In the genomic region with DNA sequence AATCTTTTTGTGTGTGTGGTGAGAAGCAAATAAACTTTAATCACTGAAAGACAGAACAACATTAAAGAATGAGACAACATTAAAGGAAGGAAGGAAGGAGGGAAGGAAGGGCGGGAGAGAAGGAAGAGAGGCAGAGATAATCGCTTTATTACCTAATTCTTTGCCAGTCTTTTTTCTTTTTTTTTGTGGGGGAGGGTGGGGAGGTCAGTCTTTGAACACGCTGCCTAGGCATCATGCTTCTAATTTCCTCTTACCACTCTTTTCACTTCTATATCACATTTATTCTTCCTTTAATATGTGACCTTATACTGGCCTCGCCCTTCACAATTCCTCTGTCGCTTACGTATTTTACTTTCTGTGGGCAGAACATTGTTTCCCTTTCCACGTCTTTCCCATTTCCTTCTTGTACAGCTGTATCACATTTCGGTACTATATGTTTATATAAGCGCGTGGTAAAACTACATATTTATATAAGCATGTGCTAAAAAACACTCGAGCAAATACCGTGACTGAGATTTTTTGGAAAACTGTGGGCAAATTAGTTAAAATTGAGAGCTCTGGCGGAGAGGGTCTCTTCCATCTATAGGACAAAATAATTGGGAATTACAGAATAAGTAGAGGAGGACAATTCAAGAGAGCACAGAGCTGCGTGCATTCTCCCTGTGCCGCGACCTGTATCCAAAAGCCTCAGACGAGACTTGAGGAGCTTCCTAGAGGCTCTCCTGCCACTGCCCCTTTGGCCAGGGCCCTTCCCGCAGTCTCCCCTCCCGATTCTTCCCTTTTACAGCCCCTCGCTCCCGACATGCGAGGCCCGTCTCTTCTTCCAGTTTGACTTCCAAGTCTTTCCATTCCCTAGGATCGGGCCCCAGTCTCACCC, we compare ENCODE assay signal across 8 cellular contexts. TPM values are rescaled to one million over a fixed set of nuclear protein-coding genes. Genes with fewer than 3 reads are reported as not detected.
DNase-seq lines count a peak whose midpoint lies in the region; ATAC-seq, FAIRE-seq and TF ChIP-seq lines count a peak whose summit lies in the region.

No MANE protein-coding gene starts in this region.

- 0 out of 2 replicates have a peak overlapping the region, but pooled peaks have one; percentile 2 for H3K4me2 ChIP-seq in K562 (ENCODE audit: insufficient read depth, low read length)
- peak overlapping the region; percentile 90 for H3K4me2 ChIP-seq in keratinocyte (ENCODE audit: control insufficient read depth, extremely low read depth, insufficient read depth, low read depth, low read length)

- no peak for TF ChIP-seq POLR2A in K562 (conservative IDR thresholded peaks at IDR 0.05)

- DNase-seq in AG20443 (ENCODE audit: low spot score) (peak; percentile 24), K562 (ENCODE audit: extremely low read depth in 1 of 4, low spot score in 3 of 4) (no peak), keratinocyte (ENCODE audit: low read depth, low spot score) (no peak), mucosa of gallbladder (ENCODE audit: low spot score) (no peak), epidermal melanocyte (ENCODE audit: insufficient read length, low spot score) (no peak)

- H3K9me1 ChIP-seq in K562 (ENCODE audit: control insufficient read depth, insufficient read depth, low read length) (no peaks in the 10 kb centered on the region), keratinocyte (ENCODE audit: control insufficient read depth, extremely low read depth, insufficient read depth, low read length) (no peaks in the 10 kb centered on the region)

- H3K36me3 ChIP-seq in HEK293 (ENCODE audit: control insufficient read depth in 2 of 2, insufficient read depth in 1 of 2, low read length in 2 of 2) (no peaks in the 10 kb centered on the region), K562 (ENCODE audit: control insufficient read depth, insufficient read depth, low read length) (no peaks in the 10 kb centered on the region), keratinocyte (ENCODE audit: control insufficient read depth in 2 of 2, extremely low read depth in 1 of 2, insufficient read depth in 2 of 2, low read length in 2 of 2) (no peaks in the 10 kb centered on the region), stomach smooth muscle (ENCODE audit: control insufficient read depth in 2 of 2, insufficient read depth in 2 of 2, low read length in 2 of 2) (no peaks in the 10 kb centered on the region)

- no peaks in the 10 kb centered on the region for H4K20me1 ChIP-seq in K562 (replicated peaks; ENCODE audit: control insufficient read depth, insufficient read depth, low read length)
- no peaks in the 10 kb centered on the region for H4K20me1 ChIP-seq in keratinocyte (ENCODE audit: control insufficient read depth, extremely low read depth, insufficient read depth, low read length)

- no peak for FAIRE-seq in K562 (lab: Jason Lieb, UNC)
- no peak for FAIRE-seq in keratinocyte (lab: Jason Lieb, UNC)

- no peak for TF ChIP-seq EP300 in K562 (IDR thresholded peaks at IDR 0.05; ENCODE audit: low read length)

- H3K4me3 ChIP-seq in HEK293 (ENCODE audit: low read depth, low read length) (peak overlapping the region; percentile 84), K562 (0 out of 2 replicates have a peak overlapping the region, but pooled peaks have one; percentile 23), keratinocyte (ENCODE audit: control insufficient read depth in 2 of 3, extremely low read depth in 1 of 3, insufficient read depth in 2 of 3, low read depth in 1 of 3, low read length in 3 of 3) (peak overlapping the region; percentile 42 to 68 (median 63)), stomach smooth muscle (ENCODE audit: low read length in 2 of 2) (peak overlapping the region; percentile 83 to 84)

- ATAC-seq in K562 (no peak), GM19023 (IDR thresholded peaks at IDR 0.05; ENCODE audit: unreplicated experiment) (no peak)

- TF ChIP-seq CTCF in HEK293 (tag by site-specific recombination; IDR thresholded peaks at IDR 0.05), result no peak
- no peak for TF ChIP-seq CTCF in K562 (IDR thresholded peaks at IDR 0.05 in 2 of 3, conservative IDR thresholded peaks at IDR 0.05 in 1 of 3; ENCODE audit: insufficient read depth in 2 of 3, low read depth in 1 of 3, low read length in 3 of 3)
- TF ChIP-seq CTCF in keratinocyte (optimal IDR thresholded peaks at IDR 0.05 in 1 of 3, IDR thresholded peaks at IDR 0.05 in 1 of 3, conservative IDR thresholded peaks at IDR 0.05 in 1 of 3; ENCODE audit: extremely low read depth in 1 of 3, insufficient read depth in 2 of 3, low read length in 3 of 3), result no peak

- POLR2A ChIA-PET in HEK293 (lab: Yijun Ruan, JAX) (interaction anchor here (0.8 kb wide), 1 partner anchor 16 kb away, joined by 3 read pairs; no protein-coding TSS in a partner anchor), K562 (lab: Yijun Ruan, JAX) (no interaction called here)

- dilution Hi-C loops in keratinocyte (cut with MboI; ENCODE audit: extremely low pct_ligation_motif_present, low sequenced_read_pairs), result no loop called here

- H3K9me3 ChIP-seq in HEK293 (ENCODE audit: control insufficient read depth, insufficient read depth, low read depth, low read length) (no peaks in the 10 kb centered on the region), K562 (replicated peaks; ENCODE audit: control insufficient read depth, insufficient read depth, low read depth, low read length) (no peaks in the 10 kb centered on the region), keratinocyte (ENCODE audit: control insufficient read depth, low read depth, low read length) (no peaks in the 10 kb centered on the region), stomach smooth muscle (ENCODE audit: control insufficient read depth in 2 of 2, low read length in 2 of 2) (no peaks in the 10 kb centered on the region)

- H3K9ac ChIP-seq in K562 (ENCODE audit: insufficient read depth in 1 of 2, low read depth in 2 of 2, low read length in 2 of 2) (no peak overlapping the region), keratinocyte (ENCODE audit: control insufficient read depth, extremely low read depth, insufficient read depth, low read length) (peak overlapping the region; percentile 33), stomach smooth muscle (ENCODE audit: low read length in 2 of 2) (peak overlapping the region; percentile 79 to 80)

- TF ChIP-seq RAD21 in K562 (CRISPR knock-in tag; conservative IDR thresholded peaks at IDR 0.05 in 1 of 2, IDR thresholded peaks at IDR 0.05 in 1 of 2), result no peak

- peaks cover 5 to 15% of the 10 kb centered on the region in 2 experiments; a peak in 3 of 5 replicates for H3K27me3 ChIP-seq in K562 (ENCODE audit: control insufficient read depth in 2 of 2, insufficient read depth in 2 of 2, low read length in 2 of 2)
- H3K27me3 ChIP-seq in keratinocyte (ENCODE audit: control insufficient read depth, extremely low read depth, insufficient read depth, low read length), result peaks cover 21% of the 10 kb centered on the region
- no peaks in the 10 kb centered on the region for H3K27me3 ChIP-seq in stomach smooth muscle (ENCODE audit: control insufficient read depth in 1 of 2, insufficient read depth in 2 of 2, low read length in 2 of 2)

- H2AFZ ChIP-seq in K562 (ENCODE audit: low read depth, low read length) (no peak overlapping the region), keratinocyte (ENCODE audit: control insufficient read depth, low read length) (peak overlapping the region; percentile 70)

- BruUV-seq in K562 (replicated peaks; lab: Mats Ljungman, UMichigan), result no TSS peak

- H3K4me1 ChIP-seq in HEK293 (ENCODE audit: control insufficient read depth, insufficient read depth, low read length) (0 out of 2 replicates have a peak, but pooled peaks cover 2% of the 10 kb centered on the region), K562 (replicated peaks in 1 of 2; ENCODE audit: control insufficient read depth in 2 of 2, insufficient read depth in 2 of 2, low read length in 2 of 2) (peaks cover 0 to 11% of the 10 kb centered on the region in 2 experiments; a peak in 2 of 5 replicates), keratinocyte (ENCODE audit: control insufficient read depth, extremely low read depth, insufficient read depth, low read length) (peaks cover 5% of the 10 kb centered on the region), stomach smooth muscle (ENCODE audit: control insufficient read depth, insufficient read depth, low read length) (no peaks in the 10 kb centered on the region)

- in situ Hi-C loops in K562 (cut with MboI), result no loop called here

- H3K79me2 ChIP-seq in K562 (ENCODE audit: control insufficient read depth, insufficient read depth, low read length), result no peaks in the 10 kb centered on the region
- H3K79me2 ChIP-seq in keratinocyte (ENCODE audit: control insufficient read depth, insufficient read depth, low read length), result no peaks in the 10 kb centered on the region

- intact Hi-C loops in K562 (cut with micrococcal nuclease), result no loop called here

- WGBS in K562 (ENCODE audit: insufficient coverage, low coverage, missing lambda C conversion rate), result 4% methylated on average over 23 of the region's 24 CpGs

- H3K27ac ChIP-seq in HEK293 (ENCODE audit: extremely low read depth, low read depth, low read length), result peak overlapping the region; percentile 96
- H3K27ac ChIP-seq in K562 (ENCODE audit: extremely low read depth, low read depth, low read length), result no peak overlapping the region
- H3K27ac ChIP-seq in keratinocyte (ENCODE audit: control insufficient read depth, insufficient read depth, low read length), result no peak overlapping the region
- H3K27ac ChIP-seq in stomach smooth muscle (ENCODE audit: low read length), result peak overlapping the region; percentile 42

- CTCF ChIA-PET in HEK293 (lab: Yijun Ruan, JAX), result interaction anchor here (0.7 to 1.1 kb wide), 4 partner anchors 9 to 468 kb away, joined by 3 read pairs; no protein-coding TSS in a partner anchor
- CTCF ChIA-PET in K562 (lab: Yijun Ruan, JAX; ENCODE audit: low intra/inter-chr PET ratio), result no interaction called here

RNA-seq across cellular contexts. Expression of a gene that starts 0.8 kb away (rescaled TPM):
- total RNA-seq in K562 (2011; cell fraction: chromatin; rRNA removed; ENCODE audit: low replicate concordance), result 0.07 TPM in 1 of 2 replicates, not detected in the other
- not detected in 2 replicates for total RNA-seq in K562 (2011; cell fraction: nucleolus; rRNA removed)
- not detected in 2 replicates for total RNA-seq in K562 (2011; cell fraction: nucleoplasm; rRNA removed)
- not detected in 2 replicates for total RNA-seq in K562 (2014; rRNA removed)
- total RNA-seq in K562 (2014; rRNA removed; fragmentation: Illumina TruSeq; extraction: Trizol), result not detected in 2 replicates
- not detected in 2 replicates for total RNA-seq in K562 (2015; rRNA removed; fragmentation: Illumina TruSeq; extraction: Trizol)
- total RNA-seq in K562 (2021), result not detected in 2 replicates
- 0.01 TPM in 1 of 2 replicates, not detected in the other for polyA plus RNA-seq in K562 (2011; rRNA removed)
- polyA plus RNA-seq in K562 (2011; cell fraction: cytosol; rRNA removed), result not detected in 2 replicates
- not detected in 2 replicates for polyA plus RNA-seq in K562 (2011; cell fraction: nucleus; rRNA removed)
- polyA plus RNA-seq in K562 (2012), result not detected in 2 replicates
- polyA plus RNA-seq in K562 (2014; fragmentation: Illumina TruSeq; extraction: Trizol), result not detected in 2 replicates
- not detected for polyA plus RNA-seq in K562 (2014; fragmentation: Nextera tagmentation; extraction: Ambion mirVana)
- not detected in 2 replicates for polyA plus RNA-seq in K562 (2014; rRNA removed)
- not detected in 2 replicates for polyA minus RNA-seq in K562 (2011; rRNA and poly(A)+ RNA removed)
- 0.18 TPM in 1 of 2 replicates, not detected in the other for polyA minus RNA-seq in K562 (2011; cell fraction: cytosol; rRNA and poly(A)+ RNA removed)
- not detected in 2 replicates for polyA minus RNA-seq in K562 (2011; cell fraction: nucleus; rRNA and poly(A)+ RNA removed)
- 0.08 to 0.21 TPM (median 0.21 TPM) in 3 replicates for polyA plus RNA-seq in keratinocyte
- 0.05 TPM for polyA plus RNA-seq in keratinocyte (2011; ENCODE audit: low read depth)
- 0.13 and 0.27 TPM in 2 replicates for polyA plus RNA-seq in keratinocyte (2011; cell fraction: cytosol; rRNA removed)
- polyA plus RNA-seq in keratinocyte (2011; cell fraction: nucleus; rRNA removed), result 0.31 and 0.37 TPM in 2 replicates
- 0.05 and 0.06 TPM in 2 replicates for polyA plus RNA-seq in keratinocyte (2012; ENCODE audit: low replicate concordance)
- 0.03 to 0.46 TPM (median 0.32 TPM) in 3 replicates for polyA minus RNA-seq in keratinocyte
- polyA minus RNA-seq in keratinocyte (2011; cell fraction: cytosol; rRNA and poly(A)+ RNA removed), result 0.38 TPM
- 0.32 and 0.78 TPM in 2 replicates for polyA minus RNA-seq in keratinocyte (2011; cell fraction: nucleus; rRNA and poly(A)+ RNA removed)
- 11.9 TPM for total RNA-seq in mucosa of gallbladder

Comparison
In these comparisons a context has a peak if more than half of its experiments do, and no peak if none do; other contexts are left out.
1. H3K27ac ChIP-seq: peak in HEK293 (single experiment) and stomach smooth muscle (single experiment); none in K562 (single experiment) and keratinocyte (single experiment).
2. H3K4me3 ChIP-seq: peak in every context shown above with its lines; median percentile 84 in HEK293; 84 in stomach smooth muscle; 63 in keratinocyte; 23 in K562.
3. H3K9ac ChIP-seq: peak in keratinocyte (single experiment) and stomach smooth muscle (2 of 2); none in K562 (0 of 2).
4. RNA of a gene that starts 0.8 kb away (total RNA-seq): 11.9 TPM in mucosa of gallbladder (single experiment); 0.07 TPM in K562; every median in the first group is over 10 times any median in the second.